Comparison of ENCODE assay signal across 14 cellular contexts in genomic region chr7:135074096-135074495, GRCh38.
"Had no signal": no experiment of that assay in that cellular context is flagged by ENCODE, and none has a peak within 500 bp of the region (broad histone marks: within the 10 kb centered on the region; RNA-seq: fewer than 3 reads in every experiment).

No MANE protein-coding gene starts in this region.

- H3K27me3 ChIP-seq: colonic mucosa, heart left ventricle had no signal

- H3K4me3 ChIP-seq: colonic mucosa, heart left ventricle had no signal

- ATAC-seq: heart left ventricle, right cardiac atrium had no signal

- H3K4me1 ChIP-seq: colonic mucosa, heart left ventricle, parathyroid adenoma had no signal

- H3K27ac ChIP-seq: colonic mucosa, heart left ventricle, parathyroid adenoma had no signal

- H3K9me3 ChIP-seq: colonic mucosa had no signal

- H3K36me3 ChIP-seq: colonic mucosa, heart left ventricle had no signal

- DNase-seq: colonic mucosa; dermis blood vessel endothelial cell; erythroblast; foreskin melanocyte; heart left ventricle; hippocampal formation; mesendoderm; naive B cell; right cardiac atrium; small intestine; stimulated activated CD4-positive, alpha-beta T cell treated with anti-CD3 and anti-CD28 coated beads, Interleukin-12 subunit alpha, Interleukin-12 subunit beta, amount 100 ng/mL, for 4 hours; stimulated activated CD4-positive, alpha-beta T cell treated with anti-CD3 and anti-CD28 coated beads, Interleukin-2, amount 100 ng/mL, for 48 hours; stimulated activated naive CD4-positive, alpha-beta T cell treated with Interleukin-2 at 50 U/mL for 16 hours had no signal
